Comparison of ENCODE assay signal across 1 cellular context in the genomic region with DNA sequence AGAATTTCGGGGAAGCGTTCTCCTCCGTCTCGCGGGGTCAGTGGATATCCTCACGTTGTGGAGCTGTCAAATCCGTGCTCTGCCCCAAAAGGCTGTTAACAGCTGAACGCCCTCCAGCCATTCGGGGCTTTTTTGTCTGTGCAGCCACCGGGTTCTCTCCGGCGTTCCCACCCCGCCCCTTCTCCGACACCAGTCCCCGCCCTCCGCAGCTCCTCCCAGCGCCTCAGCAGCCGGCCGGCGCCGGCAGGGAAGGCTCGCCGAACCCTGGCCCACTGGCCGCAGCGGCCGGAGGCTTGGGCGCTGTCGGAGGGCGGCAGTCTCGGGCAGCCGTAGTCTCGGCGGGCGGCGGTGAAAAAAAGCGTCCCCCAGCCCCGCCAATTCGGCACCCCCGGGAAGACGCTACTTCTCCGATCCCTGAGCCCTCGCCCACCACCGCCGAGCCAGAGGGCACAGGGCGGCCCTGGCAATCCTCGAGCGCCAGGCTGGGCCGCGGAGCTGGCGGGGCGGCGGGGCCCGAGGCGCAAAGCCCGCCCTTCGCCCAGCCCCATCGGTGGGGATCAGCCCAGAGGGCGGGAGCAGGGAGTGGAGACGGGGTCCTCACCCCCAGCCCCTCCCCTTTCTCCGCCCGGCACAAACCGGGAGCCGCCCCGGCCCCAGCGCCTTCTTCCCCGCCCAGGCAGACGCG.
TF ChIP-seq lines count a peak whose summit lies in the region.

A gene (minus strand): TSS at position 496 of the 685 bp plus-strand sequence. CDS start 773 bp downstream, outside the sequence.

TF ChIP-seq in HepG2, 621 proteins besides CTCF, POLR2A, EP300 and RAD21 (continued from another document and continues in another):
- TF ChIP-seq, protein P1, sequence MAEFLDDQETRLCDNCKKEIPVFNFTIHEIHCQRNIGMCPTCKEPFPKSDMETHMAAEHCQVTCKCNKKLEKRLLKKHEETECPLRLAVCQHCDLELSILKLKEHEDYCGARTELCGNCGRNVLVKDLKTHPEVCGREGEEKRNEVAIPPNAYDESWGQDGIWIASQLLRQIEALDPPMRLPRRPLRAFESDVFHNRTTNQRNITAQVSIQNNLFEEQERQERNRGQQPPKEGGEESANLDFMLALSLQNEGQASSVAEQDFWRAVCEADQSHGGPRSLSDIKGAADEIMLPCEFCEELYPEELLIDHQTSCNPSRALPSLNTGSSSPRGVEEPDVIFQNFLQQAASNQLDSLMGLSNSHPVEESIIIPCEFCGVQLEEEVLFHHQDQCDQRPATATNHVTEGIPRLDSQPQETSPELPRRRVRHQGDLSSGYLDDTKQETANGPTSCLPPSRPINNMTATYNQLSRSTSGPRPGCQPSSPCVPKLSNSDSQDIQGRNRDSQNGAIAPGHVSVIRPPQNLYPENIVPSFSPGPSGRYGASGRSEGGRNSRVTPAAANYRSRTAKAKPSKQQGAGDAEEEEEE (CRISPR knock-in tag; IDR thresholded peaks at IDR 0.05; ENCODE audit: borderline replicate concordance) = no peak
- TF ChIP-seq, protein P2, sequence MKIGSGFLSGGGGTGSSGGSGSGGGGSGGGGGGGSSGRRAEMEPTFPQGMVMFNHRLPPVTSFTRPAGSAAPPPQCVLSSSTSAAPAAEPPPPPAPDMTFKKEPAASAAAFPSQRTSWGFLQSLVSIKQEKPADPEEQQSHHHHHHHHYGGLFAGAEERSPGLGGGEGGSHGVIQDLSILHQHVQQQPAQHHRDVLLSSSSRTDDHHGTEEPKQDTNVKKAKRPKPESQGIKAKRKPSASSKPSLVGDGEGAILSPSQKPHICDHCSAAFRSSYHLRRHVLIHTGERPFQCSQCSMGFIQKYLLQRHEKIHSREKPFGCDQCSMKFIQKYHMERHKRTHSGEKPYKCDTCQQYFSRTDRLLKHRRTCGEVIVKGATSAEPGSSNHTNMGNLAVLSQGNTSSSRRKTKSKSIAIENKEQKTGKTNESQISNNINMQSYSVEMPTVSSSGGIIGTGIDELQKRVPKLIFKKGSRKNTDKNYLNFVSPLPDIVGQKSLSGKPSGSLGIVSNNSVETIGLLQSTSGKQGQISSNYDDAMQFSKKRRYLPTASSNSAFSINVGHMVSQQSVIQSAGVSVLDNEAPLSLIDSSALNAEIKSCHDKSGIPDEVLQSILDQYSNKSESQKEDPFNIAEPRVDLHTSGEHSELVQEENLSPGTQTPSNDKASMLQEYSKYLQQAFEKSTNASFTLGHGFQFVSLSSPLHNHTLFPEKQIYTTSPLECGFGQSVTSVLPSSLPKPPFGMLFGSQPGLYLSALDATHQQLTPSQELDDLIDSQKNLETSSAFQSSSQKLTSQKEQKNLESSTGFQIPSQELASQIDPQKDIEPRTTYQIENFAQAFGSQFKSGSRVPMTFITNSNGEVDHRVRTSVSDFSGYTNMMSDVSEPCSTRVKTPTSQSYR (CRISPR knock-in tag; IDR thresholded peaks at IDR 0.05; ENCODE audit: borderline replicate concordance) = no peak
- peak; percentile 65; the same call in 1 of the 2 replicates for TF ChIP-seq ZIK1 (CRISPR knock-in tag; IDR thresholded peaks at IDR 0.05; ENCODE audit: borderline replicate concordance, low read depth)
- peak; percentile 86 for TF ChIP-seq NRL (CRISPR knock-in tag; IDR thresholded peaks at IDR 0.05; ENCODE audit: borderline replicate concordance)
- TF ChIP-seq ZNF883 (CRISPR knock-in tag; IDR thresholded peaks at IDR 0.05; ENCODE audit: not compliant biosample characterization) = peak; percentile 84
- TF ChIP-seq, protein P3, sequence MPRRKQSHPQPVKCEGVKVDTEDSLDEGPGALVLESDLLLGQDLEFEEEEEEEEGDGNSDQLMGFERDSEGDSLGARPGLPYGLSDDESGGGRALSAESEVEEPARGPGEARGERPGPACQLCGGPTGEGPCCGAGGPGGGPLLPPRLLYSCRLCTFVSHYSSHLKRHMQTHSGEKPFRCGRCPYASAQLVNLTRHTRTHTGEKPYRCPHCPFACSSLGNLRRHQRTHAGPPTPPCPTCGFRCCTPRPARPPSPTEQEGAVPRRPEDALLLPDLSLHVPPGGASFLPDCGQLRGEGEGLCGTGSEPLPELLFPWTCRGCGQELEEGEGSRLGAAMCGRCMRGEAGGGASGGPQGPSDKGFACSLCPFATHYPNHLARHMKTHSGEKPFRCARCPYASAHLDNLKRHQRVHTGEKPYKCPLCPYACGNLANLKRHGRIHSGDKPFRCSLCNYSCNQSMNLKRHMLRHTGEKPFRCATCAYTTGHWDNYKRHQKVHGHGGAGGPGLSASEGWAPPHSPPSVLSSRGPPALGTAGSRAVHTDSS (CRISPR knock-in tag; conservative IDR thresholded peaks at IDR 0.05) = no peak
- TF ChIP-seq, protein P4, sequence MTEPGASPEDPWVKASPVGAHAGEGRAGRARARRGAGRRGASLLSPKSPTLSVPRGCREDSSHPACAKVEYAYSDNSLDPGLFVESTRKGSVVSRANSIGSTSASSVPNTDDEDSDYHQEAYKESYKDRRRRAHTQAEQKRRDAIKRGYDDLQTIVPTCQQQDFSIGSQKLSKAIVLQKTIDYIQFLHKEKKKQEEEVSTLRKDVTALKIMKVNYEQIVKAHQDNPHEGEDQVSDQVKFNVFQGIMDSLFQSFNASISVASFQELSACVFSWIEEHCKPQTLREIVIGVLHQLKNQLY (CRISPR knock-in tag; IDR thresholded peaks at IDR 0.05) = no peak
- no peak for TF ChIP-seq MYNN (CRISPR knock-in tag; IDR thresholded peaks at IDR 0.05; ENCODE audit: low read depth)
- TF ChIP-seq ZMYM3 (CRISPR knock-in tag; IDR thresholded peaks at IDR 0.05) = no peak
- TF ChIP-seq, protein P5, sequence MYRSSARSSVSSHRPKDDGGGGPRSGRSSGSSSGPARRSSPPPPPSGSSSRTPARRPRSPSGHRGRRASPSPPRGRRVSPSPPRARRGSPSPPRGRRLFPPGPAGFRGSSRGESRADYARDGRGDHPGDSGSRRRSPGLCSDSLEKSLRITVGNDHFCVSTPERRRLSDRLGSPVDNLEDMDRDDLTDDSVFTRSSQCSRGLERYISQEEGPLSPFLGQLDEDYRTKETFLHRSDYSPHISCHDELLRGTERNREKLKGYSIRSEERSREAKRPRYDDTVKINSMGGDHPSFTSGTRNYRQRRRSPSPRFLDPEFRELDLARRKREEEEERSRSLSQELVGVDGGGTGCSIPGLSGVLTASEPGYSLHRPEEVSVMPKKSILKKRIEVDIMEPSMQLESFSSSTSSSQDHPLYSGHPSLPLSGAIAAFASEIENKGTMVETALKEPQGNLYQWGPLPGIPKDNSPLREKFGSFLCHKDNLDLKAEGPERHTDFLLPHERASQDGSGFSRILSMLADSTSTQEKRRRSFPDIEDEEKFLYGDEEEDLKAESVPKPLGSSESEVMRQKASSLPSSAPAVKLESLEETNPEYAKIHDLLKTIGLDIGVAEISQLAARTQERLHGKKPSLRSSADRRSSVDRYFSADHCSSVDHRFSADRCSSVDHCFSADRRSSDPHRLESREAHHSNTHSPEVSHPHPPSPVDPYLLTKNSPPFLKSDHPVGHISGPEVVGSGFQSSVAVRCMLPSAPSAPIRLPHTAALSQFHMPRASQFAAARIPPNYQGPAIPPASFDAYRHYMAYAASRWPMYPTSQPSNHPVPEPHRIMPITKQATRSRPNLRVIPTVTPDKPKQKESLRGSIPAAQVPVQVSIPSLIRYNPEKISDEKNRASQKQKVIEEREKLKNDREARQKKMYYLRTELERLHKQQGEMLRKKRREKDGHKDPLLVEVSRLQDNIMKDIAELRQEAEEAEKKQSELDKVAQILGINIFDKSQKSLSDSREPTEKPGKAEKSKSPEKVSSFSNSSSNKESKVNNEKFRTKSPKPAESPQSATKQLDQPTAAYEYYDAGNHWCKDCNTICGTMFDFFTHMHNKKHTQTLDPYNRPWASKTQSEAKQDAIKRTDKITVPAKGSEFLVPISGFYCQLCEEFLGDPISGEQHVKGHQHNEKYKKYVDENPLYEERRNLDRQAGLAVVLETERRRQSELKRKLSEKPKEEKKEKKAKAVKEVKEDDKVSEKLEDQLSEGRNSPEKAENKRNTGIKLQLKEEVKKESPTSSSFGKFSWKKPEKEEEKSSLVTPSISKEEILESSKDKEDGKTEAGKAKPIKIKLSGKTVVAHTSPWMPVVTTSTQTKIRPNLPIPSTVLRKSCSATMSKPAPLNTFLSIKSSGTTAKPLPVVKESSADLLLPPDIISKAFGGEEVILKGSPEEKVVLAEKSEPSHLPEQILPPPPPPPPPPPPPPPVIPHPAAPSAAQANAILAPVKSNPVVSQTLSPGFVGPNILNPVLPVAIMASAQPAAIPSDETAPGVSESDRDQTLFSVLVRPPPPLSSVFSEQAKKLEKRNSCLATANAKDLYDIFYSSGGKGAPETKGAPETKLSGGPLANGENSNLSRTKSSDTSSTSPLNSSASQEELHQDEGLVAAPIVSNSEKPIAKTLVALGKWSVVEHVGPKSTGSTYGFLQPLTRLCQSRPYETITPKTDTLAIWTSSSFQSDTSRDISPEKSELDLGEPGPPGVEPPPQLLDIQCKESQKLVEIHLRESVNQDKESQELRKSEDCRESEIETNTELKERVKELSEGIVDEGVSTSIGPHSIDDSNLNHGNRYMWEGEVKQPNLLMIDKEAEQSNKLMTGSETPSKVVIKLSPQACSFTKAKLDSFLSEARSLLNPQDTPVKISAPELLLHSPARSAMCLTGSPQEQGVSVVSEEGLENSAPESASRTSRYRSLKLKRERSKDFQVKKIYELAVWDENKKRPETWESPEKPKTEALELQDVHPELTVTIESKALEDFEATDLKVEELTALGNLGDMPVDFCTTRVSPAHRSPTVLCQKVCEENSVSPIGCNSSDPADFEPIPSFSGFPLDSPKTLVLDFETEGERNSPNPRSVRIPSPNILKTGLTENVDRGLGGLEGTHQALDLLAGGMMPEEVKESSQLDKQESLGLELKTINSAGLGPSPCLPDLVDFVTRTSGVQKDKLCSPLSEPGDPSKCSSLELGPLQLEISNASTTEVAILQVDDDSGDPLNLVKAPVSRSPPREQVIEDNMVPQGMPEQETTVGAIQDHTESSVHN (CRISPR knock-in tag; IDR thresholded peaks at IDR 0.05) = no peak
- TF ChIP-seq CCDC6 (CRISPR knock-in tag; IDR thresholded peaks at IDR 0.05) = no peak
- TF ChIP-seq, protein P6, sequence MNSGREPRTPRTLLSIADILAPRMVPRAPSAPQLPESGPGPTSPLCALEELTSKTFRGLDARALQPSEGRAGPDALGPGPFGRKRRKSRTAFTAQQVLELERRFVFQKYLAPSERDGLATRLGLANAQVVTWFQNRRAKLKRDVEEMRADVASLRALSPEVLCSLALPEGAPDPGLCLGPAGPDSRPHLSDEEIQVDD (CRISPR knock-in tag; IDR thresholded peaks at IDR 0.05; ENCODE audit: borderline replicate concordance) = no peak
- TF ChIP-seq, protein P7, sequence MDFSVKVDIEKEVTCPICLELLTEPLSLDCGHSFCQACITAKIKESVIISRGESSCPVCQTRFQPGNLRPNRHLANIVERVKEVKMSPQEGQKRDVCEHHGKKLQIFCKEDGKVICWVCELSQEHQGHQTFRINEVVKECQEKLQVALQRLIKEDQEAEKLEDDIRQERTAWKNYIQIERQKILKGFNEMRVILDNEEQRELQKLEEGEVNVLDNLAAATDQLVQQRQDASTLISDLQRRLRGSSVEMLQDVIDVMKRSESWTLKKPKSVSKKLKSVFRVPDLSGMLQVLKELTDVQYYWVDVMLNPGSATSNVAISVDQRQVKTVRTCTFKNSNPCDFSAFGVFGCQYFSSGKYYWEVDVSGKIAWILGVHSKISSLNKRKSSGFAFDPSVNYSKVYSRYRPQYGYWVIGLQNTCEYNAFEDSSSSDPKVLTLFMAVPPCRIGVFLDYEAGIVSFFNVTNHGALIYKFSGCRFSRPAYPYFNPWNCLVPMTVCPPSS (IDR thresholded peaks at IDR 0.05) = no peak
- no peak for TF ChIP-seq CHD2 (IDR thresholded peaks at IDR 0.05; ENCODE audit: low read depth, low read length)
- TF ChIP-seq U2AF1 (optimal IDR thresholded peaks at IDR 0.05; ENCODE audit: low read depth, low read length) = no peak
- TF ChIP-seq ZNF563 (CRISPR knock-in tag; IDR thresholded peaks at IDR 0.05) = peak; percentile 70; the same call in 1 of the 2 replicates
- TF ChIP-seq, protein P8, sequence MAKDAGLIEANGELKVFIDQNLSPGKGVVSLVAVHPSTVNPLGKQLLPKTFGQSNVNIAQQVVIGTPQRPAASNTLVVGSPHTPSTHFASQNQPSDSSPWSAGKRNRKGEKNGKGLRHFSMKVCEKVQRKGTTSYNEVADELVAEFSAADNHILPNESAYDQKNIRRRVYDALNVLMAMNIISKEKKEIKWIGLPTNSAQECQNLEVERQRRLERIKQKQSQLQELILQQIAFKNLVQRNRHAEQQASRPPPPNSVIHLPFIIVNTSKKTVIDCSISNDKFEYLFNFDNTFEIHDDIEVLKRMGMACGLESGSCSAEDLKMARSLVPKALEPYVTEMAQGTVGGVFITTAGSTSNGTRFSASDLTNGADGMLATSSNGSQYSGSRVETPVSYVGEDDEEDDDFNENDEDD (CRISPR knock-in tag; IDR thresholded peaks at IDR 0.05; ENCODE audit: borderline replicate concordance) = peak; percentile 78; the same call in 1 of the 2 replicates
- no peak for TF ChIP-seq FOXM1 (CRISPR knock-in tag; IDR thresholded peaks at IDR 0.05)
- no peak for TF ChIP-seq HOXA9 (CRISPR knock-in tag; IDR thresholded peaks at IDR 0.05; ENCODE audit: borderline replicate concordance)
- no peak for TF ChIP-seq ZFP36L2 (CRISPR knock-in tag; IDR thresholded peaks at IDR 0.05)
- no peak for TF ChIP-seq HHEX (CRISPR knock-in tag; IDR thresholded peaks at IDR 0.05)
- TF ChIP-seq DNMT1 (CRISPR knock-in tag; IDR thresholded peaks at IDR 0.05) = no peak
- 0 out of 2 replicates have a peak, but pooled peaks have one; percentile 46 for TF ChIP-seq EEA1 (CRISPR knock-in tag; IDR thresholded peaks at IDR 0.05; ENCODE audit: borderline replicate concordance)
- no peak; the same call in 1 of the 2 replicates for TF ChIP-seq NFKBIZ (CRISPR knock-in tag; IDR thresholded peaks at IDR 0.05)
- no peak for TF ChIP-seq RAD51 (IDR thresholded peaks at IDR 0.05; ENCODE audit: borderline replicate concordance)
- TF ChIP-seq ZSCAN29 (CRISPR knock-in tag; conservative IDR thresholded peaks at IDR 0.05) = 0 out of 2 replicates have a peak, but pooled peaks have one; percentile 1
- peak; percentile 49; the same call in 1 of the 2 replicates for TF ChIP-seq ZBTB38 (CRISPR knock-in tag; IDR thresholded peaks at IDR 0.05)
- no peak; the same call in 1 of the 2 replicates for TF ChIP-seq ZNF660 (CRISPR knock-in tag; IDR thresholded peaks at IDR 0.05; ENCODE audit: borderline replicate concordance, low read depth)
- 0 out of 2 replicates have a peak, but pooled peaks have one; percentile 23 for TF ChIP-seq ZNF720 (CRISPR knock-in tag; IDR thresholded peaks at IDR 0.05)
- no peak for TF ChIP-seq SMC3 (IDR thresholded peaks at IDR 0.05; ENCODE audit: low read length)
- peak; percentile 91 for TF ChIP-seq TOPORS (CRISPR knock-in tag; IDR thresholded peaks at IDR 0.05)
- TF ChIP-seq HOXA5 (CRISPR knock-in tag; IDR thresholded peaks at IDR 0.05) = peak; percentile 75
- TF ChIP-seq, protein P9, sequence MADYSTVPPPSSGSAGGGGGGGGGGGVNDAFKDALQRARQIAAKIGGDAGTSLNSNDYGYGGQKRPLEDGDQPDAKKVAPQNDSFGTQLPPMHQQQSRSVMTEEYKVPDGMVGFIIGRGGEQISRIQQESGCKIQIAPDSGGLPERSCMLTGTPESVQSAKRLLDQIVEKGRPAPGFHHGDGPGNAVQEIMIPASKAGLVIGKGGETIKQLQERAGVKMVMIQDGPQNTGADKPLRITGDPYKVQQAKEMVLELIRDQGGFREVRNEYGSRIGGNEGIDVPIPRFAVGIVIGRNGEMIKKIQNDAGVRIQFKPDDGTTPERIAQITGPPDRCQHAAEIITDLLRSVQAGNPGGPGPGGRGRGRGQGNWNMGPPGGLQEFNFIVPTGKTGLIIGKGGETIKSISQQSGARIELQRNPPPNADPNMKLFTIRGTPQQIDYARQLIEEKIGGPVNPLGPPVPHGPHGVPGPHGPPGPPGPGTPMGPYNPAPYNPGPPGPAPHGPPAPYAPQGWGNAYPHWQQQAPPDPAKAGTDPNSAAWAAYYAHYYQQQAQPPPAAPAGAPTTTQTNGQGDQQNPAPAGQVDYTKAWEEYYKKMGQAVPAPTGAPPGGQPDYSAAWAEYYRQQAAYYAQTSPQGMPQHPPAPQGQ (CRISPR knock-in tag; IDR thresholded peaks at IDR 0.05; ENCODE audit: borderline replicate concordance) = no peak
